In genomic region chr12:66092559-66093269, GRCh38 we compare ENCODE assay signal across 11 cellular contexts. TPM values are rescaled to one million over a fixed set of nuclear protein-coding genes. Genes with fewer than 3 reads are reported as not detected.
DNase-seq lines count a peak whose midpoint lies in the region; ATAC-seq, FAIRE-seq and TF ChIP-seq lines count a peak whose summit lies in the region.
"Had no signal": no experiment of that assay in that cellular context is flagged by ENCODE, and none has a peak within 500 bp of the region (broad histone marks: within the 10 kb centered on the region; RNA-seq: fewer than 3 reads in every experiment).

No MANE protein-coding gene starts in this region.

- DNase-seq in Daoy (ENCODE audit: low read depth) (peak; percentile 68), SK-N-MC (ENCODE audit: low read depth, low spot score) (no peak), left kidney (ENCODE audit: low read depth, low spot score) (peak; percentile 83), NCI-H1694 (lab: John Stamatoyannopoulos, UW) (no peak), MV-4-11 (lab: John Stamatoyannopoulos, UW) (no peak), GM12892 (ENCODE audit: insufficient read length) (no peak)
- DNase-seq: activated T-cell treated with anti-CD3 and anti-CD28 coated beads, Interleukin-2, amount 50 U/mL, for 1 hour; DMS153 had no signal

- no peak for TF ChIP-seq POLR2A in GM12892 (IDR thresholded peaks at IDR 0.05; ENCODE audit: low read depth, low read length)

- no peaks in the 10 kb centered on the region for H3K36me3 ChIP-seq in SK-N-MC (ENCODE audit: insufficient read depth, low read length)
- H3K36me3 ChIP-seq: prostate gland had no signal

- H3K9ac ChIP-seq in SK-N-MC (ENCODE audit: insufficient read length): no peak overlapping the region

- no peak for FAIRE-seq in GM12892 (lab: Jason Lieb, UNC)

- peak overlapping the region; percentile 68; the same call in 1 of the 2 replicates for H3K27ac ChIP-seq in SK-N-MC
- H3K27ac ChIP-seq: prostate gland had no signal

- H3K4me3 ChIP-seq in SK-N-MC: peak overlapping the region; percentile 59
- H3K4me3 ChIP-seq: prostate gland had no signal

- H3K9me3 ChIP-seq in SK-N-MC (ENCODE audit: low read depth, low read length): no peaks in the 10 kb centered on the region
- H3K9me3 ChIP-seq: prostate gland had no signal

- ATAC-seq in HG02610 (IDR thresholded peaks at IDR 0.05; ENCODE audit: unreplicated experiment): peak; percentile 72
- no peak for ATAC-seq in HG03039 (IDR thresholded peaks at IDR 0.05; ENCODE audit: unreplicated experiment)

RNA-seq across cellular contexts. Expression of gene LLPH, which starts 37.8 kb away (rescaled TPM):
- total RNA-seq in Daoy (2014; rRNA removed; shearing (Covaris generic)): 17.0 and 36.6 TPM in 2 replicates
- polyA plus RNA-seq in GM12892 (2012; ENCODE audit: missing spikeins): 37.9 TPM

Comparison
In these comparisons a context has a peak if more than half of its experiments do, and no peak if none do; other contexts are left out.
1. DNase-seq: peak in Daoy (single experiment) and left kidney (single experiment); none in SK-N-MC (single experiment), NCI-H1694 (single experiment), MV-4-11 (single experiment) and GM12892 (single experiment).